Comparison of ENCODE assay signal across 3 cellular contexts in the genomic region with DNA sequence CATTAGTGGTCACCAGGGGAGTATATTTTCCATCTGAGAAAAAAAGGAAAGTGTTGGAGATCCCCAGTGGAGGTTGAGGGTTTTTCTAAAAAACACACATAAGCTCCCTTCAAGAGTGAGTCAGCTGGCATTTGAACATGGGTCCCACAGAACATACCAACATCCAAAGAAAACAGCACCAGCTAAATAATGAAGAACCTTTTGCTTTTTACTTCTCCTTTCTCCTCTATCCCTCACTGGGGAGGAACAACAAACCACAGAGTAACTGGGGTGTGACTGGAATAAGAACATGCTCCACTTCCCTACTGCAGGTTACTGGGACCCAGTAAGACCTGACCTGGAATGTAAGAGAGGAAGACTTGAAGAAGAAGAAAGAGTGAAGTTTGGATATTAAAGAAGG.
TF ChIP-seq lines count a peak whose summit lies in the region.

No MANE protein-coding gene starts in this region.

TF ChIP-seq in SK-N-SH, 30 proteins besides CTCF, POLR2A, EP300 and RAD21:
- TF ChIP-seq YY1 (IDR thresholded peaks at IDR 0.05; ENCODE audit: low read depth): no peak
- TF ChIP-seq, protein P1, sequence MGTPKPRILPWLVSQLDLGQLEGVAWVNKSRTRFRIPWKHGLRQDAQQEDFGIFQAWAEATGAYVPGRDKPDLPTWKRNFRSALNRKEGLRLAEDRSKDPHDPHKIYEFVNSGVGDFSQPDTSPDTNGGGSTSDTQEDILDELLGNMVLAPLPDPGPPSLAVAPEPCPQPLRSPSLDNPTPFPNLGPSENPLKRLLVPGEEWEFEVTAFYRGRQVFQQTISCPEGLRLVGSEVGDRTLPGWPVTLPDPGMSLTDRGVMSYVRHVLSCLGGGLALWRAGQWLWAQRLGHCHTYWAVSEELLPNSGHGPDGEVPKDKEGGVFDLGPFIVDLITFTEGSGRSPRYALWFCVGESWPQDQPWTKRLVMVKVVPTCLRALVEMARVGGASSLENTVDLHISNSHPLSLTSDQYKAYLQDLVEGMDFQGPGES (IDR thresholded peaks at IDR 0.05; ENCODE audit: low read depth, low read length): no peak
- TF ChIP-seq ELF1 (IDR thresholded peaks at IDR 0.05): no peak
- TF ChIP-seq FOXM1 (IDR thresholded peaks at IDR 0.05; ENCODE audit: low read depth): no peak
- no peak for TF ChIP-seq SMC3 (IDR thresholded peaks at IDR 0.05; ENCODE audit: low read depth, low read length)
- TF ChIP-seq JUND (IDR thresholded peaks at IDR 0.05): no peak
- no peak for TF ChIP-seq EZH2phosphoT487 (IDR thresholded peaks at IDR 0.05; ENCODE audit: borderline replicate concordance, low read depth)
- TF ChIP-seq RXRA (IDR thresholded peaks at IDR 0.05; ENCODE audit: borderline replicate concordance, low read depth): no peak

TF ChIP-seq in SK-N-SH treated with all-trans-retinoic acid at 6 μM for 48 hours, 23 proteins besides CTCF, POLR2A, EP300 and RAD21:
- TF ChIP-seq CSDC2 (CRISPR knock-in tag; IDR thresholded peaks at IDR 0.05) (no peak), GLIS3 (CRISPR knock-in tag; IDR thresholded peaks at IDR 0.05) (no peak), ZFP3 (CRISPR knock-in tag; IDR thresholded peaks at IDR 0.05) (no peak), ARNTL (CRISPR knock-in tag; IDR thresholded peaks at IDR 0.05; ENCODE audit: borderline replicate concordance, low read depth) (no peak), PPARA (CRISPR knock-in tag; IDR thresholded peaks at IDR 0.05; ENCODE audit: borderline replicate concordance) (no peak), ESRRG (CRISPR knock-in tag; IDR thresholded peaks at IDR 0.05) (no peak), TOX (CRISPR knock-in tag; IDR thresholded peaks at IDR 0.05; ENCODE audit: borderline replicate concordance) (no peak), ZNF8 (CRISPR knock-in tag; IDR thresholded peaks at IDR 0.05) (no peak), ZNF70 (CRISPR knock-in tag; IDR thresholded peaks at IDR 0.05) (no peak), ZC3H10 (CRISPR knock-in tag; IDR thresholded peaks at IDR 0.05) (no peak), ISL1 (CRISPR knock-in tag; IDR thresholded peaks at IDR 0.05) (no peak), BACH2 (CRISPR knock-in tag; IDR thresholded peaks at IDR 0.05; ENCODE audit: borderline replicate concordance) (no peak), SNAI2 (CRISPR knock-in tag; IDR thresholded peaks at IDR 0.05) (no peak), ZNF565 (CRISPR knock-in tag; conservative IDR thresholded peaks at IDR 0.05; ENCODE audit: low read depth) (no peak)
- TF ChIP-seq, protein P2, sequence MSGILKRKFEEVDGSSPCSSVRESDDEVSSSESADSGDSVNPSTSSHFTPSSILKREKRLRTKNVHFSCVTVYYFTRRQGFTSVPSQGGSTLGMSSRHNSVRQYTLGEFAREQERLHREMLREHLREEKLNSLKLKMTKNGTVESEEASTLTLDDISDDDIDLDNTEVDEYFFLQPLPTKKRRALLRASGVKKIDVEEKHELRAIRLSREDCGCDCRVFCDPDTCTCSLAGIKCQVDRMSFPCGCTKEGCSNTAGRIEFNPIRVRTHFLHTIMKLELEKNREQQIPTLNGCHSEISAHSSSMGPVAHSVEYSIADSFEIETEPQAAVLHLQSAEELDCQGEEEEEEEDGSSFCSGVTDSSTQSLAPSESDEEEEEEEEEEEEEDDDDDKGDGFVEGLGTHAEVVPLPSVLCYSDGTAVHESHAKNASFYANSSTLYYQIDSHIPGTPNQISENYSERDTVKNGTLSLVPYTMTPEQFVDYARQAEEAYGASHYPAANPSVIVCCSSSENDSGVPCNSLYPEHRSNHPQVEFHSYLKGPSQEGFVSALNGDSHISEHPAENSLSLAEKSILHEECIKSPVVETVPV (CRISPR knock-in tag; IDR thresholded peaks at IDR 0.05): no peak
- TF ChIP-seq, protein P3, sequence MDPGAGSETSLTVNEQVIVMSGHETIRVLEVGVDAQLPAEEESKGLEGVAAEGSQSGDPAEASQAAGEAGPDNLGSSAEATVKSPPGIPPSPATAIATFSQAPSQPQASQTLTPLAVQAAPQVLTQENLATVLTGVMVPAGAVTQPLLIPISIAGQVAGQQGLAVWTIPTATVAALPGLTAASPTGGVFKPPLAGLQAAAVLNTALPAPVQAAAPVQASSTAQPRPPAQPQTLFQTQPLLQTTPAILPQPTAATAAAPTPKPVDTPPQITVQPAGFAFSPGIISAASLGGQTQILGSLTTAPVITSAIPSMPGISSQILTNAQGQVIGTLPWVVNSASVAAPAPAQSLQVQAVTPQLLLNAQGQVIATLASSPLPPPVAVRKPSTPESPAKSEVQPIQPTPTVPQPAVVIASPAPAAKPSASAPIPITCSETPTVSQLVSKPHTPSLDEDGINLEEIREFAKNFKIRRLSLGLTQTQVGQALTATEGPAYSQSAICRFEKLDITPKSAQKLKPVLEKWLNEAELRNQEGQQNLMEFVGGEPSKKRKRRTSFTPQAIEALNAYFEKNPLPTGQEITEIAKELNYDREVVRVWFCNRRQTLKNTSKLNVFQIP (CRISPR knock-in tag; IDR thresholded peaks at IDR 0.05; ENCODE audit: borderline replicate concordance, low read depth): no peak
- TF ChIP-seq, protein P4, sequence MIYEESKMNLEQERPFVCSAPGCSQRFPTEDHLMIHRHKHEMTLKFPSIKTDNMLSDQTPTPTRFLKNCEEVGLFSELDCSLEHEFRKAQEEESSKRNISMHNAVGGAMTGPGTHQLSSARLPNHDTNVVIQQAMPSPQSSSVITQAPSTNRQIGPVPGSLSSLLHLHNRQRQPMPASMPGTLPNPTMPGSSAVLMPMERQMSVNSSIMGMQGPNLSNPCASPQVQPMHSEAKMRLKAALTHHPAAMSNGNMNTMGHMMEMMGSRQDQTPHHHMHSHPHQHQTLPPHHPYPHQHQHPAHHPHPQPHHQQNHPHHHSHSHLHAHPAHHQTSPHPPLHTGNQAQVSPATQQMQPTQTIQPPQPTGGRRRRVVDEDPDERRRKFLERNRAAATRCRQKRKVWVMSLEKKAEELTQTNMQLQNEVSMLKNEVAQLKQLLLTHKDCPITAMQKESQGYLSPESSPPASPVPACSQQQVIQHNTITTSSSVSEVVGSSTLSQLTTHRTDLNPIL (CRISPR knock-in tag; IDR thresholded peaks at IDR 0.05; ENCODE audit: low read depth): no peak
- TF ChIP-seq, protein P5, sequence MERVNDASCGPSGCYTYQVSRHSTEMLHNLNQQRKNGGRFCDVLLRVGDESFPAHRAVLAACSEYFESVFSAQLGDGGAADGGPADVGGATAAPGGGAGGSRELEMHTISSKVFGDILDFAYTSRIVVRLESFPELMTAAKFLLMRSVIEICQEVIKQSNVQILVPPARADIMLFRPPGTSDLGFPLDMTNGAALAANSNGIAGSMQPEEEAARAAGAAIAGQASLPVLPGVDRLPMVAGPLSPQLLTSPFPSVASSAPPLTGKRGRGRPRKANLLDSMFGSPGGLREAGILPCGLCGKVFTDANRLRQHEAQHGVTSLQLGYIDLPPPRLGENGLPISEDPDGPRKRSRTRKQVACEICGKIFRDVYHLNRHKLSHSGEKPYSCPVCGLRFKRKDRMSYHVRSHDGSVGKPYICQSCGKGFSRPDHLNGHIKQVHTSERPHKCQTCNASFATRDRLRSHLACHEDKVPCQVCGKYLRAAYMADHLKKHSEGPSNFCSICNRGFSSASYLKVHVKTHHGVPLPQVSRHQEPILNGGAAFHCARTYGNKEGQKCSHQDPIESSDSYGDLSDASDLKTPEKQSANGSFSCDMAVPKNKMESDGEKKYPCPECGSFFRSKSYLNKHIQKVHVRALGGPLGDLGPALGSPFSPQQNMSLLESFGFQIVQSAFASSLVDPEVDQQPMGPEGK (CRISPR knock-in tag; IDR thresholded peaks at IDR 0.05; ENCODE audit: borderline replicate concordance): no peak

TF ChIP-seq in HepG2, 621 proteins besides CTCF, POLR2A, EP300 and RAD21:
- no peak for TF ChIP-seq TP53 (CRISPR knock-in tag; conservative IDR thresholded peaks at IDR 0.05)
- no peak for TF ChIP-seq ZSCAN29 (CRISPR knock-in tag; conservative IDR thresholded peaks at IDR 0.05)
- TF ChIP-seq, protein P6, sequence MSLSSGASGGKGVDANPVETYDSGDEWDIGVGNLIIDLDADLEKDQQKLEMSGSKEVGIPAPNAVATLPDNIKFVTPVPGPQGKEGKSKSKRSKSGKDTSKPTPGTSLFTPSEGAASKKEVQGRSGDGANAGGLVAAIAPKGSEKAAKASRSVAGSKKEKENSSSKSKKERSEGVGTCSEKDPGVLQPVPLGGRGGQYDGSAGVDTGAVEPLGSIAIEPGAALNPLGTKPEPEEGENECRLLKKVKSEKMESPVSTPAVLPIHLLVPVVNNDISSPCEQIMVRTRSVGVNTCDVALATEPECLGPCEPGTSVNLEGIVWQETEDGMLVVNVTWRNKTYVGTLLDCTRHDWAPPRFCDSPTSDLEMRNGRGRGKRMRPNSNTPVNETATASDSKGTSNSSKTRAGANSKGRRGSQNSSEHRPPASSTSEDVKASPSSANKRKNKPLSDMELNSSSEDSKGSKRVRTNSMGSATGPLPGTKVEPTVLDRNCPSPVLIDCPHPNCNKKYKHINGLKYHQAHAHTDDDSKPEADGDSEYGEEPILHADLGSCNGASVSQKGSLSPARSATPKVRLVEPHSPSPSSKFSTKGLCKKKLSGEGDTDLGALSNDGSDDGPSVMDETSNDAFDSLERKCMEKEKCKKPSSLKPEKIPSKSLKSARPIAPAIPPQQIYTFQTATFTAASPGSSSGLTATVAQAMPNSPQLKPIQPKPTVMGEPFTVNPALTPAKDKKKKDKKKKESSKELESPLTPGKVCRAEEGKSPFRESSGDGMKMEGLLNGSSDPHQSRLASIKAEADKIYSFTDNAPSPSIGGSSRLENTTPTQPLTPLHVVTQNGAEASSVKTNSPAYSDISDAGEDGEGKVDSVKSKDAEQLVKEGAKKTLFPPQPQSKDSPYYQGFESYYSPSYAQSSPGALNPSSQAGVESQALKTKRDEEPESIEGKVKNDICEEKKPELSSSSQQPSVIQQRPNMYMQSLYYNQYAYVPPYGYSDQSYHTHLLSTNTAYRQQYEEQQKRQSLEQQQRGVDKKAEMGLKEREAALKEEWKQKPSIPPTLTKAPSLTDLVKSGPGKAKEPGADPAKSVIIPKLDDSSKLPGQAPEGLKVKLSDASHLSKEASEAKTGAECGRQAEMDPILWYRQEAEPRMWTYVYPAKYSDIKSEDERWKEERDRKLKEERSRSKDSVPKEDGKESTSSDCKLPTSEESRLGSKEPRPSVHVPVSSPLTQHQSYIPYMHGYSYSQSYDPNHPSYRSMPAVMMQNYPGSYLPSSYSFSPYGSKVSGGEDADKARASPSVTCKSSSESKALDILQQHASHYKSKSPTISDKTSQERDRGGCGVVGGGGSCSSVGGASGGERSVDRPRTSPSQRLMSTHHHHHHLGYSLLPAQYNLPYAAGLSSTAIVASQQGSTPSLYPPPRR (CRISPR knock-in tag; IDR thresholded peaks at IDR 0.05; ENCODE audit: borderline replicate concordance): no peak
- TF ChIP-seq ZNF296 (CRISPR knock-in tag; conservative IDR thresholded peaks at IDR 0.05): no peak
- TF ChIP-seq RBM39 (IDR thresholded peaks at IDR 0.05; ENCODE audit: low read depth, low read length, poor library complexity, severe bottlenecking): no peak
- no peak for TF ChIP-seq ETV6 (CRISPR knock-in tag; conservative IDR thresholded peaks at IDR 0.05)
- TF ChIP-seq ZNF816 (CRISPR knock-in tag; IDR thresholded peaks at IDR 0.05; ENCODE audit: borderline replicate concordance): no peak
TF ChIP-seq in HepG2: peak in this region for 0.
